30 cellular contexts compared by ENCODE assay signal in the genomic region with DNA sequence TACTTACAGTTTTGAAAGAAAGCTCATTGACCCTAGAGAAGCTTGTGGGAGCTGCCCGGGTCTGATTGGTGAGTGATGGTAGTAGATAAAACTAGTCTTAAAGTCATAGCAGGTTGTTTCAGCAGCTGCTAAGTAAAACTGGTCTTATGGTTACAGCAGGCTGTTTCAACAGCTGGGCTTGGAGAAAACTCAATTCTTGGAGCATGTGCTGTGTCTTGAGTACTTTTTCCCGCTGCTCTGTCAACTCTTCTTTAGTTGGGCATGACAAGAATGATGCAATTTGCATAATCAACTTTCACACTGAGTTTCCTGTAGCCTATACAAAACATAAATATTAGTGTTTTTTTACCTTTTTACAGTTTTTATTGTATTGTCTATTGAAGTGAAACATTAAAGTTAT.
"Had no signal": no experiment of that assay in that cellular context is flagged by ENCODE, and none has a peak within 500 bp of the region (broad histone marks: within the 10 kb centered on the region; RNA-seq: fewer than 3 reads in every experiment).

No MANE protein-coding gene starts in this region.

- DNase-seq: immature natural killer cell; kidney; left colon; left lung; lower lobe of right lung; mammary epithelial cell; mesendoderm; naive thymus-derived CD4-positive, alpha-beta T cell; pancreas; posterior cingulate gyrus; retina; right cardiac atrium; stimulated activated CD4-positive, alpha-beta T cell treated with anti-CD3 and anti-CD28 coated beads, Interleukin-12 subunit alpha, Interleukin-12 subunit beta, amount 100 ng/mL, for 4 hours; stimulated activated CD4-positive, alpha-beta T cell treated with anti-CD3 and anti-CD28 coated beads, Interleukin-15, amount 100 ng/mL, for 24 hours; stimulated activated CD4-positive, alpha-beta T cell treated with anti-CD3 and anti-CD28 coated beads, Interleukin-2, amount 100 ng/mL, for 24 hours; stimulated activated CD4-positive, alpha-beta T cell treated with anti-CD3 and anti-CD28 coated beads, Interleukin-4, amount 100 ng/mL, for 1 hour; stimulated activated naive B cell treated with anti-CD40 and anti-IgM and Interleukin-4, amounts not matched to agents 10 μg/mL and 1 μg/mL and 100 μg/mL, for 72 hours; stimulated activated naive CD8-positive, alpha-beta T cell treated with anti-CD3 and anti-CD28 coated beads, Interleukin-15, Interleukin-2, amounts not matched to agents 100 U/mL and 50 U/mL, for 24 hours; stomach; tibial artery; trophoblast cell; upper lobe of right lung had no signal

- FAIRE-seq: kidney, pancreas, urothelium cell line had no signal

- H3K36me3 ChIP-seq: left lung, lower lobe of right lung, pancreas, prostate gland, stomach, suprapubic skin, thoracic aorta, tibial artery, upper lobe of right lung had no signal

- ATAC-seq: left colon; left lung; lower lobe of right lung; naive thymus-derived CD4-positive, alpha-beta T cell; natural killer cell treated with Interleukin-12 subunit alpha and Interleukin-12 subunit beta and Interleukin-15 and Interleukin-18, amount 100 ng/mL, for 72 hours; pancreas; right cardiac atrium; sciatic nerve; stimulated activated naive B cell treated with anti-CD40 and anti-IgM and Interleukin-4, amounts not matched to agents 10 μg/mL and 1 μg/mL and 100 μg/mL, for 72 hours; stimulated activated naive CD8-positive, alpha-beta T cell treated with anti-CD3 and anti-CD28 coated beads, Interleukin-15, Interleukin-2, amounts not matched to agents 100 U/mL and 50 U/mL, for 24 hours; upper lobe of right lung had no signal

- H3K4me1 ChIP-seq: left lung, lower lobe of right lung, pancreas, prostate gland, suprapubic skin, tibial artery, upper lobe of right lung had no signal

- H3K4me2 ChIP-seq: hepatocyte had no signal

- H3K79me2 ChIP-seq: hepatocyte had no signal

- H3K4me3 ChIP-seq: hepatocyte, left lung, lower lobe of right lung, pancreas, prostate gland, skin epidermis, stomach, suprapubic skin, thoracic aorta, tibial artery, upper lobe of right lung had no signal

- H3K27ac ChIP-seq: hepatocyte, left lung, lower lobe of right lung, pancreas, prostate gland, skin epidermis, stomach, suprapubic skin, thoracic aorta, tibial artery, upper lobe of right lung had no signal

- H3K27me3 ChIP-seq: hepatocyte, left lung, pancreas, stomach, suprapubic skin, tibial artery, upper lobe of right lung had no signal

- H2AFZ ChIP-seq: hepatocyte had no signal

- H3K9me3 ChIP-seq: left lung, lower lobe of right lung, pancreas, prostate gland, stomach, suprapubic skin, thoracic aorta, tibial artery, upper lobe of right lung had no signal
